In the genomic region with DNA sequence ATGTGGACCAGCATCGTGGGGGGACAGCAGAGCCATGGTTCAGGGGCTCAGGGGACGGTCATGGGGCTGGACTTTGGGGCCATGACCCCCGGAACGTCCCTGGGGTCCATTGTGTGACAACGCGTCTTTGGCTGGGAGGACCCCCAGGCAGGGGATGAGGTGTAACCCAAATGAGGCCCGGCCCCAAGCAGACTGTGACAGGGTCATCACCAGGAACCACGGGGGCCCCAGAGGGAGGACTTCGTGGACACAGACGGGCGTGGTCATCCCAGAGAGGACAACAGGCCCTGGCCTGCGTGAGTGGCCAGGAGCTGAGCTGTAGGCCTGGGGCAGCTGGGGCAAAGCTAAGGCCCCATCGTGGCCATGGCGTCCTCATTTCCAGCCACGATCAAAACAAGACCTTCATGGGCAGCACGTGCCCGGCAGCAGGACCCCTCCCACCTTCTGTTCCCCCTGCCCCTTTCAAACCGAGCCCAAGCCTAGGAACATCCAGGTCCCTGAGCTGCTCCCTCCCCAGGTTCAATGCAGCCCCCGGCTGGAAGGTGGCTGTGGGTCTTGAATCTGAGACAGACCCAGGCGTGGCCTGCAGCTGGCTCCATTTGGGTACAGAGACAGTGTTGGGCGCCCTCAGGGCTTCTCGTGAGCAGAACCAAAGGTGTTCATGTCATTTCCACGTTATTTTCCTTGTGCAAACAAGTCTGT, we compare ENCODE assay signal across 26 cellular contexts.
DNase-seq lines count a peak whose midpoint lies in the region; ATAC-seq, FAIRE-seq and TF ChIP-seq lines count a peak whose summit lies in the region.
"Had no signal": no experiment of that assay in that cellular context is flagged by ENCODE, and none has a peak within 500 bp of the region (broad histone marks: within the 10 kb centered on the region; RNA-seq: fewer than 3 reads in every experiment).

No MANE protein-coding gene starts in this region.

- no peak for TF ChIP-seq CTCF in neural crest cell (conservative IDR thresholded peaks at IDR 0.05)

- H3K27ac Mint-ChIP-seq in neural crest cell (ENCODE audit: unreplicated experiment): peak overlapping the region; percentile 50
- H3K27ac Mint-ChIP-seq: CD4-positive, alpha-beta memory T cell; CD4-positive, CD25-positive, alpha-beta regulatory T cell; CD8-positive, alpha-beta memory T cell had no signal

- ATAC-seq in Right ventricle myocardium superior (ENCODE audit: poor library complexity): no peak
- no peak for ATAC-seq in left cardiac atrium
- no peak for ATAC-seq in GM18517 (IDR thresholded peaks at IDR 0.05; ENCODE audit: unreplicated experiment)
- ATAC-seq in GM18861 (IDR thresholded peaks at IDR 0.05; ENCODE audit: unreplicated experiment): no peak
- ATAC-seq: GM12878 had no signal

- no peaks in the 10 kb centered on the region for H3K27me3 Mint-ChIP-seq in neural crest cell (ENCODE audit: low read depth)
- H3K27me3 Mint-ChIP-seq: CD4-positive, CD25-positive, alpha-beta regulatory T cell had no signal

- H3K9me3 Mint-ChIP-seq in neural crest cell: no peaks in the 10 kb centered on the region
- H3K9me3 Mint-ChIP-seq: CD4-positive, CD25-positive, alpha-beta regulatory T cell; CD8-positive, alpha-beta memory T cell had no signal

- no peaks in the 10 kb centered on the region for H3K36me3 Mint-ChIP-seq in neural crest cell (ENCODE audit: low read depth)
- H3K36me3 Mint-ChIP-seq: CD14-positive monocyte; CD4-positive, alpha-beta memory T cell; CD4-positive, CD25-positive, alpha-beta regulatory T cell; CD8-positive, alpha-beta memory T cell had no signal

- DNase-seq in Right ventricle myocardium superior (peak; percentile 25), left cardiac atrium (no peak), HTR-8/SVneo (ENCODE audit: insufficient read length, low spot score) (no peak), neural crest cell (ENCODE audit: low read depth, low spot score) (no peak)
- DNase-seq: 8988T; ACHN; BE2C; C1 segment of cervical spinal cord; CD4-positive, alpha-beta memory T cell; CD4-positive, CD25-positive, alpha-beta regulatory T cell; CD8-positive, alpha-beta memory T cell; COR-L47; DMS 273 treated with DMSO at 0.1 percent for 48 hours; DMS153; DMS53; DMS79; DND-41; EL; GDM1 had no signal

- peak; percentile 31 for FAIRE-seq in HTR-8/SVneo (lab: Jason Lieb, UNC)
- FAIRE-seq: A204.1, GM12878, GM12892, GM18507 had no signal

- no peaks in the 10 kb centered on the region for H3K4me1 Mint-ChIP-seq in neural crest cell
- H3K4me1 Mint-ChIP-seq: CD14-positive monocyte; CD4-positive, alpha-beta memory T cell; CD4-positive, CD25-positive, alpha-beta regulatory T cell; CD8-positive, alpha-beta memory T cell had no signal

- no peak overlapping the region for H3K4me3 Mint-ChIP-seq in neural crest cell
- H3K4me3 Mint-ChIP-seq: CD14-positive monocyte; CD4-positive, alpha-beta memory T cell; CD4-positive, CD25-positive, alpha-beta regulatory T cell; CD8-positive, alpha-beta memory T cell had no signal

- intact Hi-C loops in Right ventricle myocardium superior (cut with DNase I): no loop called here
- intact Hi-C loops in left cardiac atrium (cut with DNase I): no loop called here
